ENCODE assay signal across 8 cellular contexts in the genomic region with DNA sequence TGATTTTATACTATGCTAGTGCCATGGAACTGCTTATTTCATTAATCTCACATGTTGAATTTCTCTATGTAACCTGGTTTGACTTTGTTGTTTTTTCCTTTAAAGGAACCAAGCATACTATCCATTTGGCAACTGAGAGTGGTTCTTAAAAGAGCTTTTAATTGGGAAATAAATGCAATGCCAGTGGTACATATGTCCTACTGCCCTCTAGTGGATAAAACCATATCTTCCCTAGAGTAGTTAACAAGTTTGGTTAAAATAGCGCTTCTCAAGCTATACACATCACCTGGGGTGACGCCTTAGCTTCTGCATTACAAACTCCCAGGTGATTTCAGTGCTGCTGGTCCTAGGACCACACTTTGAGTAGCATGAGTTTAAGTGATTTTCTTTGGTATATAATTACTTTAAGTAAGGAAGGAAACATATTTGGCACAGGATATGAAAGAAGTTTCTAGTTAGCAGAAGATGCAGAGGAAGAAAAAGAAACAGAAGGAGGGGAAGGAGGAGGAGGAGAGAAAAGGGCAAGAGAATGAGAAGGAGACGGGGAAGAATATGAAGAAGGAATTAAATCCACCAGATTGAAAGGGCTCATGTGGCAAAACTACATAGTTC. TPM values are rescaled to one million over a fixed set of nuclear protein-coding genes. Genes with fewer than 3 reads are reported as not detected.
DNase-seq lines count a peak whose midpoint lies in the region; ATAC-seq and TF ChIP-seq lines count a peak whose summit lies in the region.

No MANE protein-coding gene starts in this region.

- H3K4me3 ChIP-seq in GM12865 (ENCODE audit: low read depth, low read length) (no peak overlapping the region), astrocyte of the cerebellum (ENCODE audit: low read depth, low read length) (no peak overlapping the region), kidney epithelial cell (ENCODE audit: low read depth, low read length) (no peak overlapping the region)

- in situ Hi-C loops in astrocyte of the cerebellum (cut with HindIII; ENCODE audit: low sequenced_read_pairs): no loop called here

- peak; percentile 52 for TF ChIP-seq CTCF in GM12865 (IDR thresholded peaks at IDR 0.05; ENCODE audit: insufficient read depth, low read depth, low read length, missing control alignments)
- TF ChIP-seq CTCF in astrocyte of the cerebellum (IDR thresholded peaks at IDR 0.05; ENCODE audit: low read depth, low read length, missing control alignments): peak; percentile 48
- TF ChIP-seq CTCF in kidney epithelial cell (IDR thresholded peaks at IDR 0.05; ENCODE audit: insufficient read depth, low read length, poor library complexity, severe bottlenecking): peak; percentile 59

- no peaks in the 10 kb centered on the region for H3K36me3 ChIP-seq in kidney epithelial cell (ENCODE audit: control insufficient read depth, insufficient read depth, low read length)

- DNase-seq in GM12865 (ENCODE audit: low read depth) (peak; percentile 36), NCI-H2029 (lab: John Stamatoyannopoulos, UW) (peak; percentile 31), astrocyte of the cerebellum (ENCODE audit: low read depth) (peak; percentile 23), kidney epithelial cell (ENCODE audit: low read depth) (peak; percentile 2), putamen (ENCODE audit: low spot score) (no peak)

- ATAC-seq in HG02759 (IDR thresholded peaks at IDR 0.05; ENCODE audit: unreplicated experiment) (peak; percentile 71), GM19328 (IDR thresholded peaks at IDR 0.05; ENCODE audit: unreplicated experiment) (no peak), HG02840 (IDR thresholded peaks at IDR 0.05; ENCODE audit: low FRiP score, unreplicated experiment) (no peak)

- H3K27me3 ChIP-seq in kidney epithelial cell (ENCODE audit: control insufficient read depth, insufficient read depth, low read length): no peaks in the 10 kb centered on the region

RNA-seq across cellular contexts. Expression of a gene that starts 56.8 kb away (rescaled TPM):
- 0.08 TPM in 1 of 2 replicates, not detected in the other for total RNA-seq in kidney epithelial cell
